Comparison of ENCODE assay signal across 31 cellular contexts in genomic region chr10:71687480-71687879, GRCh38. TPM values are rescaled to one million over a fixed set of nuclear protein-coding genes. Genes with fewer than 3 reads are reported as not detected.
"Had no signal": no experiment of that assay in that cellular context is flagged by ENCODE, and none has a peak within 500 bp of the region (broad histone marks: within the 10 kb centered on the region; RNA-seq: fewer than 3 reads in every experiment).

No MANE protein-coding gene starts in this region.

- DNase-seq: dorsolateral prefrontal cortex; effector CD4-positive, alpha-beta T cell; endodermal cell; foreskin keratinocyte; heart right ventricle; hippocampal formation; left cardiac atrium; mesendoderm; midbrain; naive thymus-derived CD4-positive, alpha-beta T cell; nephron progenitor cell; occipital lobe; ovary; posterior cingulate gyrus; sigmoid colon; stimulated activated CD4-positive, alpha-beta T cell treated with anti-CD3 and anti-CD28 coated beads, Interleukin-2, amount 100 ng/mL, for 24 hours; stimulated activated CD4-positive, alpha-beta T cell treated with anti-CD3 and anti-CD28 coated beads, Interleukin-4, amount 100 ng/mL, for 24 hours; stimulated activated naive B cell treated with anti-CD40 and anti-IgM and Interleukin-4, amounts not matched to agents 10 μg/mL and 1 μg/mL and 100 μg/mL, for 72 hours; stimulated activated naive CD8-positive, alpha-beta T cell treated with anti-CD3 and anti-CD28 coated beads, Interleukin-15, amount 100 ng/mL, for 72 hours; transverse colon had no signal

- ATAC-seq: foreskin keratinocyte; gastroesophageal sphincter; left lung; naive thymus-derived CD4-positive, alpha-beta T cell; right cardiac atrium; stimulated activated naive B cell treated with anti-CD40 and anti-IgM and Interleukin-4, amounts not matched to agents 10 μg/mL and 1 μg/mL and 100 μg/mL, for 72 hours; stimulated activated naive CD8-positive, alpha-beta T cell treated with anti-CD3 and anti-CD28 coated beads, Interleukin-15, amount 100 ng/mL, for 72 hours had no signal

- H3K27me3 Mint-ChIP-seq: naive thymus-derived CD4-positive, alpha-beta T cell; stimulated activated naive CD8-positive, alpha-beta T cell treated with anti-CD3 and anti-CD28 coated beads, Interleukin-15, amount 100 ng/mL, for 72 hours had no signal

- H3K9me3 ChIP-seq: esophagus muscularis mucosa, left lung, ovary, psoas muscle, suprapubic skin, transverse colon had no signal

- H3K27me3 ChIP-seq: dorsolateral prefrontal cortex, esophagus muscularis mucosa, gastroesophageal sphincter, heart right ventricle, left lung, ovary, sigmoid colon, suprapubic skin, transverse colon had no signal

- H3K4me3 Mint-ChIP-seq: endodermal cell, nephron progenitor cell had no signal

- H3K4me1 ChIP-seq: foreskin keratinocyte, psoas muscle, sigmoid colon, suprapubic skin, transverse colon had no signal

- H3K4me3 ChIP-seq: dorsolateral prefrontal cortex, esophagus muscularis mucosa, gastroesophageal sphincter, heart right ventricle, left lung, ovary, psoas muscle, sigmoid colon, suprapubic skin, transverse colon had no signal

- H3K36me3 ChIP-seq: esophagus muscularis mucosa, gastroesophageal sphincter, left lung, ovary, sigmoid colon, suprapubic skin, transverse colon had no signal

- H3K27ac ChIP-seq: dorsolateral prefrontal cortex, esophagus muscularis mucosa, foreskin keratinocyte, gastroesophageal sphincter, left lung, ovary, psoas muscle, sigmoid colon, suprapubic skin, transverse colon had no signal

- H3K27ac Mint-ChIP-seq: endodermal cell had no signal

RNA-seq across cellular contexts. Expression of gene C10orf105, which starts 32.1 kb away (rescaled TPM):
- total RNA-seq: epithelial cell of proximal tubule, foreskin keratinocyte, kidney epithelial cell, lung microvascular endothelial cell, psoas muscle, renal cortical epithelial cell, skeletal muscle tissue had no signal
